Comparison of ENCODE assay signal across 1 cellular context in the genomic region with DNA sequence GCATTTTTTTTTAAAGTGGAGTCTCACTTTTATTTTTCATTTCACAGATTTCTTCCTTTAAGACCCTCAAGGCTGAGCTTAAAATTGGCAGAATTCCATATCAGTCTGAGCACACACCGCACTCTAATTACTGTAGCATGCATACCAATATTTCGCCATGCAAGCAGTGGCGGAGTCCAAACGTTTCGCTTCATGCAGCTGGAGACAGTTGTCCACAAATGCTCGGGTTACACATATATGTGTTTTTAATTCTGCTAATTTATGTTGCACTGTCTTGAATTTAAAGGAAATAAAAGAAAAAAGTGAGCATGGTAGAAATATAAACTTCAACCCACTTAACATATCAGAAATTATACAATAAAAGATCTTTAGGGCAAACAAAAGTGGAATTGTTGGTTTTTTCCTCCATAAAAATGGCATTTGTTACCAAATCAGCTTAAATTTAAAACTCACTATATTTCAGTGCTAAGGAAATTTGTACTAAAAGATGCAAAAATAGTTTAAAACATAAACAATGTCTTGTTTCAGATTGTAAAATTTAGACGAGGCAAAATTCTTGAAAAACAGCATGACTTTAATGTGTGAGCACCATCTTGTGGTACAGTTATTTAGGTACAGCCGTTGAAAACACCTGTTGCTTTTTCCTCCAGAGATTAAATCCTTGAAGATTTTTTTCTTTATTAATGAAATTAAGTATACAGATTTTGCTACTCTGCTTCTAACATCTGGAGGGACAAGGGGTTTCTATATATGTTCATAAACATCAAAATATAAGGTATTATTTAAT.
TF ChIP-seq lines count a peak whose summit lies in the region.

No MANE protein-coding gene starts in this region.

TF ChIP-seq in GM12878, 131 proteins besides CTCF, POLR2A, EP300 and RAD21 (continued from another document):
- TF ChIP-seq, protein P1, sequence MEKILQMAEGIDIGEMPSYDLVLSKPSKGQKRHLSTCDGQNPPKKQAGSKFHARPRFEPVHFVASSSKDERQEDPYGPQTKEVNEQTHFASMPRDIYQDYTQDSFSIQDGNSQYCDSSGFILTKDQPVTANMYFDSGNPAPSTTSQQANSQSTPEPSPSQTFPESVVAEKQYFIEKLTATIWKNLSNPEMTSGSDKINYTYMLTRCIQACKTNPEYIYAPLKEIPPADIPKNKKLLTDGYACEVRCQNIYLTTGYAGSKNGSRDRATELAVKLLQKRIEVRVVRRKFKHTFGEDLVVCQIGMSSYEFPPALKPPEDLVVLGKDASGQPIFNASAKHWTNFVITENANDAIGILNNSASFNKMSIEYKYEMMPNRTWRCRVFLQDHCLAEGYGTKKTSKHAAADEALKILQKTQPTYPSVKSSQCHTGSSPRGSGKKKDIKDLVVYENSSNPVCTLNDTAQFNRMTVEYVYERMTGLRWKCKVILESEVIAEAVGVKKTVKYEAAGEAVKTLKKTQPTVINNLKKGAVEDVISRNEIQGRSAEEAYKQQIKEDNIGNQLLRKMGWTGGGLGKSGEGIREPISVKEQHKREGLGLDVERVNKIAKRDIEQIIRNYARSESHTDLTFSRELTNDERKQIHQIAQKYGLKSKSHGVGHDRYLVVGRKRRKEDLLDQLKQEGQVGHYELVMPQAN (conservative IDR thresholded peaks at IDR 0.05), result no peak
- peak; percentile 34; the same call in 1 of the 2 replicates for TF ChIP-seq TCF12 (IDR thresholded peaks at IDR 0.05; ENCODE audit: low read depth, low read length)
